16 cellular contexts compared by ENCODE assay signal in genomic region chr1:53525595-53525994, GRCh38.
A peak's percentile ranks its signal among the peaks of the same experiment; 100 is the strongest.
DNase-seq lines count a peak whose midpoint lies in the region; ATAC-seq and TF ChIP-seq lines count a peak whose summit lies in the region.
"Had no signal": no experiment of that assay in that cellular context is flagged by ENCODE, and none has a peak within 500 bp of the region (broad histone marks: within the 10 kb centered on the region; RNA-seq: fewer than 3 reads in every experiment).

No MANE protein-coding gene starts in this region.

- POLR2A ChIA-PET in IMR-90 (lab: Charles Lee; ENCODE audit: unreplicated experiment), result no interaction called here
- POLR2A ChIA-PET in CD8-positive, alpha-beta memory T cell (lab: Charles Lee), result no interaction called here

- no peak overlapping the region; the same call in 1 of the 2 replicates for H4K91ac ChIP-seq in IMR-90 (ENCODE audit: insufficient read depth, low read depth, low read length)

- no peak overlapping the region for H2BK5ac ChIP-seq in IMR-90 (ENCODE audit: low read depth, low read length, poor library complexity, severe bottlenecking)

- WGBS in IMR-90 (ENCODE audit: extremely low coverage in 2 of 2, insufficient read length in 1 of 2), 2 experiments, result 75% methylated on average over 2 of the region's 11 CpGs; no CpG with 5 or more reads in 1 of the 2 experiments

- no peak for ATAC-seq in IMR-90 (ENCODE audit: low read depth)
- ATAC-seq: activated CD8-positive, alpha-beta T cell treated with anti-CD3 and anti-CD28 coated beads for 36 hours; activated T-helper 17 cell treated with anti-CD3 and anti-CD28 coated beads, Interleukin-2, amount 50 U/mL, for 72 hours had no signal

- intact Hi-C loops in IMR-90 (cut with micrococcal nuclease), result no loop called here
- intact Hi-C loops in left ventricle myocardium inferior (cut with micrococcal nuclease), result no loop called here

- peak overlapping the region in 4 of 5 experiments; percentile 63 to 89 (median 76) for H3K27ac Mint-ChIP-seq in brain
- peak overlapping the region; percentile 94 for H3K27ac Mint-ChIP-seq in osteocyte (ENCODE audit: unreplicated experiment)
- H3K27ac Mint-ChIP-seq in CD8-positive, alpha-beta memory T cell, result peak overlapping the region in 1 of 8 donors; percentile 52
- H3K27ac Mint-ChIP-seq: activated CD8-positive, alpha-beta T cell treated with anti-CD3 and anti-CD28 coated beads for 36 hours had no signal

- no peak for TF ChIP-seq CTCF in IMR-90 (conservative IDR thresholded peaks at IDR 0.05; ENCODE audit: low read depth, low read length)
- no peak for TF ChIP-seq CTCF in brain (conservative IDR thresholded peaks at IDR 0.05)
- TF ChIP-seq CTCF in osteocyte (IDR thresholded peaks at IDR 0.05), result no peak
- TF ChIP-seq CTCF in left ventricle myocardium inferior (IDR thresholded peaks at IDR 0.05; ENCODE audit: borderline replicate concordance), result no peak

- H3K4me1 Mint-ChIP-seq in brain (peaks cover 58% of the 10 kb centered on the region), osteocyte (ENCODE audit: unreplicated experiment) (peaks cover 48% of the 10 kb centered on the region)
- H3K4me1 Mint-ChIP-seq in CD8-positive, alpha-beta memory T cell, result no peaks in the 10 kb centered on the region

- no peak overlapping the region for H3K4me2 ChIP-seq in IMR-90 (ENCODE audit: low read depth, low read length)

- CTCF ChIA-PET in IMR-90 (lab: Yijun Ruan, JAX), result no interaction called here
- CTCF ChIA-PET in CD8-positive, alpha-beta memory T cell (lab: Charles Lee), result no interaction called here

- dilution Hi-C loops in IMR-90 (cut with HindIII; ENCODE audit: low sequenced_read_pairs, unreplicated experiment), result no loop called here

- H3K36me3 ChIP-seq in IMR-90 (ENCODE audit: control insufficient read depth, insufficient read depth, low read length) (no peaks in the 10 kb centered on the region; the same call in 1 of the 2 replicates), left ventricle myocardium inferior (no peaks in the 10 kb centered on the region)
- no peaks in the 10 kb centered on the region for H3K36me3 ChIP-seq in CD8-positive, alpha-beta memory T cell (ENCODE audit: insufficient read depth, low read length)
- H3K36me3 ChIP-seq: thoracic aorta had no signal

- peak; percentile 41 for DNase-seq in DMS 273 (lab: John Stamatoyannopoulos, UW; ENCODE audit: unreplicated experiment)
- no peak for DNase-seq in DMS 273 treated with DMSO at 0.1 percent for 48 hours (lab: John Stamatoyannopoulos, UW)
- no peak for DNase-seq in IMR-90
- no peak for DNase-seq in osteocyte (ENCODE audit: extremely low spot score, unreplicated experiment)
- DNase-seq in NCI-H1092 treated with DMSO at 0.1 percent for 48 hours (lab: John Stamatoyannopoulos, UW), result no peak
- DNase-seq in left ventricle myocardium inferior, result no peak
- no peak for DNase-seq in CD8-positive, alpha-beta memory T cell
- DNase-seq: activated CD8-positive, alpha-beta T cell treated with anti-CD3 and anti-CD28 coated beads for 36 hours; GM23248; midbrain; NCI-H446 treated with DMSO at 0.1 percent for 48 hours; stimulated activated CD4-positive, alpha-beta T cell treated with anti-CD3 and anti-CD28 coated beads, Interleukin-2, amount 100 ng/mL, for 48 hours had no signal

- H3K9me1 ChIP-seq in IMR-90 (ENCODE audit: insufficient read depth, low read length), result peaks cover 7% of the 10 kb centered on the region

- H3K27me3 ChIP-seq in IMR-90 (ENCODE audit: control insufficient read depth, insufficient read depth, low read length), result no peaks in the 10 kb centered on the region
- H3K27me3 ChIP-seq in left ventricle myocardium inferior (ENCODE audit: low read depth), result peaks cover 41% of the 10 kb centered on the region
- no peaks in the 10 kb centered on the region for H3K27me3 ChIP-seq in CD8-positive, alpha-beta memory T cell (ENCODE audit: insufficient read depth, low read length, poor library complexity, severe bottlenecking)

- peak overlapping the region; percentile 29; the same call in 1 of the 2 replicates for H2AK5ac ChIP-seq in IMR-90 (ENCODE audit: low read depth, low read length)

- H4K20me1 ChIP-seq in IMR-90 (ENCODE audit: insufficient read depth, low read length), result no peaks in the 10 kb centered on the region

- no peaks in the 10 kb centered on the region for H3K36me3 Mint-ChIP-seq in brain
- H3K36me3 Mint-ChIP-seq in osteocyte (ENCODE audit: unreplicated experiment), result peaks cover 31% of the 10 kb centered on the region
- H3K36me3 Mint-ChIP-seq in CD8-positive, alpha-beta memory T cell, result no peaks in the 10 kb centered on the region

- no peak overlapping the region; the same call in 1 of the 2 replicates for H3K18ac ChIP-seq in IMR-90 (ENCODE audit: low read depth, low read length)

- H3K4me3 ChIP-seq in IMR-90 (ENCODE audit: insufficient read depth, low read depth, low read length), result no peak overlapping the region
- H3K4me3 ChIP-seq in left ventricle myocardium inferior, result no peak overlapping the region
- no peak overlapping the region for H3K4me3 ChIP-seq in CD8-positive, alpha-beta memory T cell (ENCODE audit: low read length)
- H3K4me3 ChIP-seq: GM23248, thoracic aorta had no signal

- no peak overlapping the region; the same call in 1 of the 2 replicates for H3K23ac ChIP-seq in IMR-90 (ENCODE audit: low read depth, low read length)

- peak overlapping the region; percentile 26; the same call in 1 of the 2 replicates for H2BK20ac ChIP-seq in IMR-90 (ENCODE audit: low read depth, low read length)

- peaks cover 0 to 5% (median 0%) of the 10 kb centered on the region in 5 experiments for H3K9me3 Mint-ChIP-seq in brain
- H3K9me3 Mint-ChIP-seq in osteocyte (ENCODE audit: unreplicated experiment), result no peaks in the 10 kb centered on the region
- no peaks in the 10 kb centered on the region for H3K9me3 Mint-ChIP-seq in CD8-positive, alpha-beta memory T cell
- H3K9me3 Mint-ChIP-seq: activated CD8-positive, alpha-beta T cell treated with anti-CD3 and anti-CD28 coated beads for 36 hours; activated T-helper 17 cell treated with anti-CD3 and anti-CD28 coated beads, Interleukin-2, amount 50 U/mL, for 72 hours had no signal

- no peaks in the 10 kb centered on the region; a peak in 1 of 4 replicates for H3K79me1 ChIP-seq in IMR-90 (ENCODE audit: low read depth in 1 of 2, low read length in 2 of 2)

- no TSS peak for BruUV-seq in IMR-90 (replicated peaks; lab: Mats Ljungman, UMichigan)

- H3K27ac ChIP-seq in IMR-90 (ENCODE audit: insufficient read depth, low read length), result no peak overlapping the region
- H3K27ac ChIP-seq in left ventricle myocardium inferior (replicated peaks), result no peak overlapping the region
- no peak overlapping the region for H3K27ac ChIP-seq in CD8-positive, alpha-beta memory T cell (ENCODE audit: low read depth, low read length)
- H3K27ac ChIP-seq: 22Rv1, GM23248, thoracic aorta had no signal

- peak overlapping the region in 1 of 5 experiments; percentile 62 for H3K4me3 Mint-ChIP-seq in brain
- H3K4me3 Mint-ChIP-seq in osteocyte (ENCODE audit: unreplicated experiment), result no peak overlapping the region
- no peak overlapping the region for H3K4me3 Mint-ChIP-seq in CD8-positive, alpha-beta memory T cell
- H3K4me3 Mint-ChIP-seq: activated CD8-positive, alpha-beta T cell treated with anti-CD3 and anti-CD28 coated beads for 36 hours; activated T-helper 17 cell treated with anti-CD3 and anti-CD28 coated beads, Interleukin-2, amount 50 U/mL, for 72 hours had no signal

- H3K9me3 ChIP-seq in IMR-90 (ENCODE audit: control insufficient read depth, insufficient read depth, low read length), result no peaks in the 10 kb centered on the region
- H3K9me3 ChIP-seq in left ventricle myocardium inferior (replicated peaks), result no peaks in the 10 kb centered on the region
- H3K9me3 ChIP-seq in CD8-positive, alpha-beta memory T cell (ENCODE audit: low read length), result no peaks in the 10 kb centered on the region
- H3K9me3 ChIP-seq: thoracic aorta had no signal

- in situ Hi-C loops in IMR-90 (cut with MboI; ENCODE audit: low sequenced_read_pairs), result no loop called here

- H3K14ac ChIP-seq in IMR-90 (replicated peaks; ENCODE audit: low read depth, low read length), result peak overlapping the region; percentile 4; the same call in 1 of the 2 replicates

- H4K8ac ChIP-seq in IMR-90 (ENCODE audit: low read depth in 2 of 2, low read length in 2 of 2), result no peak overlapping the region; a peak in 1 of 4 replicates

- TF ChIP-seq POLR2A in IMR-90 (IDR thresholded peaks at IDR 0.05; ENCODE audit: low read depth, low read length), result no peak

- H3K9ac ChIP-seq in IMR-90 (ENCODE audit: low read depth, low read length), result no peak overlapping the region
- H3K9ac ChIP-seq: GM23248 had no signal

- H3K4ac ChIP-seq in IMR-90 (ENCODE audit: low read depth, low read length), result peak overlapping the region; percentile 9; the same call in 1 of the 2 replicates

- H2BK15ac ChIP-seq in IMR-90 (ENCODE audit: low read depth, low read length), result no peak overlapping the region

- peak overlapping the region; percentile 24 for H2AFZ ChIP-seq in IMR-90 (replicated peaks; ENCODE audit: low read length, poor library complexity)
- H2AFZ ChIP-seq: GM23248 had no signal

- H3K27me3 Mint-ChIP-seq in brain (peaks cover 7% of the 10 kb centered on the region), osteocyte (ENCODE audit: unreplicated experiment) (no peaks in the 10 kb centered on the region)
- H3K27me3 Mint-ChIP-seq in CD8-positive, alpha-beta memory T cell, result peaks cover 2 to 5% of the 10 kb centered on the region in 2 donors
- H3K27me3 Mint-ChIP-seq: activated CD8-positive, alpha-beta T cell treated with anti-CD3 and anti-CD28 coated beads for 36 hours; activated T-helper 17 cell treated with anti-CD3 and anti-CD28 coated beads, Interleukin-2, amount 50 U/mL, for 72 hours had no signal

- no peak for TF ChIP-seq RAD21 in IMR-90 (IDR thresholded peaks at IDR 0.05; ENCODE audit: low read length)

- peak overlapping the region; percentile 76 for H2BK120ac ChIP-seq in IMR-90 (ENCODE audit: low read depth, low read length)

- H2AK9ac ChIP-seq in IMR-90 (replicated peaks; ENCODE audit: low read depth, low read length, poor library complexity), result peak overlapping the region; percentile 87

- H3K56ac ChIP-seq in IMR-90 (ENCODE audit: extremely low read depth, insufficient read depth, low read length), result no peak overlapping the region

- H3K4me1 ChIP-seq in IMR-90 (ENCODE audit: control insufficient read depth, insufficient read depth, low read length), result peaks cover 16% of the 10 kb centered on the region
- H3K4me1 ChIP-seq in left ventricle myocardium inferior, result peaks cover 33% of the 10 kb centered on the region
- H3K4me1 ChIP-seq in CD8-positive, alpha-beta memory T cell (ENCODE audit: insufficient read depth, low read length), result no peaks in the 10 kb centered on the region

- H4K5ac ChIP-seq in IMR-90 (ENCODE audit: low read depth, low read length), result no peak overlapping the region
